In the genomic region with DNA sequence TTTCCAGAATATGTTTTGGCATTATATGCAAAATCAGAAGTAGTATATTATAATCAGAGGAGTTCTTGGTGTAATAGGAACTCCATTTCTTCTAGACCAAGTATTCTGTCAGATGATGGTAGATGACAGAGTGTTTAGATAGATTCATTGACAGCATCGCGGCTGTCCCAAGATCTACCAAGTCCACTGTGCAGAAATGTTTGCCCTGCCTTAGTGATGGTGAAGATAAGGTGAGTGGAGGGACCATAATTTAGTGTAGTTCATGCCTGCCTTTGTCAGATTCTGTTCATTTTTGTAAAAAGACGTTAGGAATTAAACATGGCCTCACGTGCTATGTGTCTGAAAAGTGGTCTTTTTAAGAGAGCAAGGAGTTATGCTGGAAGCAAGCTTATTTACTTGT, we compare ENCODE assay signal across 19 cellular contexts.
A peak's percentile ranks its signal among the peaks of the same experiment; 100 is the strongest.
DNase-seq lines count a peak whose midpoint lies in the region; ATAC-seq and TF ChIP-seq lines count a peak whose summit lies in the region.
"Had no signal": no experiment of that assay in that cellular context is flagged by ENCODE, and none has a peak within 500 bp of the region (broad histone marks: within the 10 kb centered on the region; RNA-seq: fewer than 3 reads in every experiment).

No MANE protein-coding gene starts in this region.

- H3K4me3 ChIP-seq in SK-N-MC = no peak overlapping the region

- peak overlapping the region; percentile 69; the same call in 1 of the 2 replicates for H3K27ac ChIP-seq in SK-N-MC
- H3K27ac ChIP-seq: HL-60, KMS-11 had no signal

- no peaks in the 10 kb centered on the region for H3K36me3 ChIP-seq in SK-N-MC (ENCODE audit: insufficient read depth, low read length)
- H3K36me3 ChIP-seq: BE2C had no signal

- H3K4me1 Mint-ChIP-seq in brain (peaks cover 93% of the 10 kb centered on the region), mesothelial cell of epicardium (peaks cover 37% of the 10 kb centered on the region)
- peaks cover 21 to 28% of the 10 kb centered on the region in 2 donors for H3K4me1 Mint-ChIP-seq in stimulated activated naive B cell treated with anti-CD40 and anti-IgM and Interleukin-4, amounts not matched to agents 10 μg/mL and 1 μg/mL and 100 μg/mL, for 72 hours

- DNase-seq in SK-N-MC (ENCODE audit: low read depth, low spot score) (no peak), mesothelial cell of epicardium (ENCODE audit: low spot score in 2 of 2, unreplicated experiment in 2 of 2) (no peak), NCI-H526 treated with DMSO at 0.1 percent for 48 hours (lab: John Stamatoyannopoulos, UW) (no peak), RKO (ENCODE audit: low spot score) (no peak), pons (ENCODE audit: low spot score) (no peak)
- DNase-seq in stimulated activated naive B cell treated with anti-CD40 and anti-IgM and Interleukin-4, amounts not matched to agents 10 μg/mL and 1 μg/mL and 100 μg/mL, for 72 hours = no peak
- DNase-seq: ACHN; BE2C; C1 segment of cervical spinal cord; CD4-positive, CD25-positive, alpha-beta regulatory T cell; CD8-positive, alpha-beta memory T cell; COR-L47; DMS 273 treated with DMSO at 0.1 percent for 48 hours; GOT3; H9 had no signal

- H3K4me3 Mint-ChIP-seq in brain = peak overlapping the region in 2 of 5 experiments; percentile 15 to 48
- no peak overlapping the region for H3K4me3 Mint-ChIP-seq in mesothelial cell of epicardium
- H3K4me3 Mint-ChIP-seq in stimulated activated naive B cell treated with anti-CD40 and anti-IgM and Interleukin-4, amounts not matched to agents 10 μg/mL and 1 μg/mL and 100 μg/mL, for 72 hours = no peak overlapping the region
- H3K4me3 Mint-ChIP-seq: CD4-positive, CD25-positive, alpha-beta regulatory T cell; CD8-positive, alpha-beta memory T cell; H9 had no signal

- no peak for ATAC-seq in stimulated activated naive B cell treated with anti-CD40 and anti-IgM and Interleukin-4, amounts not matched to agents 10 μg/mL and 1 μg/mL and 100 μg/mL, for 72 hours (replicated peaks)
- no peak for ATAC-seq in HG02840 (IDR thresholded peaks at IDR 0.05; ENCODE audit: low FRiP score, unreplicated experiment)

- H3K9me3 ChIP-seq in SK-N-MC (ENCODE audit: low read depth, low read length) = no peaks in the 10 kb centered on the region
- H3K9me3 ChIP-seq: BE2C had no signal

- H3K9ac ChIP-seq in SK-N-MC (ENCODE audit: insufficient read length) = no peak overlapping the region
- H3K9ac ChIP-seq: KMS-11 had no signal

- H3K9me3 Mint-ChIP-seq in brain (no peaks in the 10 kb centered on the region), mesothelial cell of epicardium (no peaks in the 10 kb centered on the region)
- no peaks in the 10 kb centered on the region for H3K9me3 Mint-ChIP-seq in stimulated activated naive B cell treated with anti-CD40 and anti-IgM and Interleukin-4, amounts not matched to agents 10 μg/mL and 1 μg/mL and 100 μg/mL, for 72 hours
- H3K9me3 Mint-ChIP-seq: CD4-positive, CD25-positive, alpha-beta regulatory T cell; CD8-positive, alpha-beta memory T cell; H9 had no signal

- TF ChIP-seq CTCF in brain (conservative IDR thresholded peaks at IDR 0.05) (no peak), mesothelial cell of epicardium (IDR thresholded peaks at IDR 0.05; ENCODE audit: unreplicated experiment) (no peak)

- H3K36me3 Mint-ChIP-seq in brain (peaks cover 5% of the 10 kb centered on the region), mesothelial cell of epicardium (no peaks in the 10 kb centered on the region)
- peaks cover 8 to 11% of the 10 kb centered on the region in 2 donors for H3K36me3 Mint-ChIP-seq in stimulated activated naive B cell treated with anti-CD40 and anti-IgM and Interleukin-4, amounts not matched to agents 10 μg/mL and 1 μg/mL and 100 μg/mL, for 72 hours

- H3K27me3 Mint-ChIP-seq in brain = no peaks in the 10 kb centered on the region
- H3K27me3 Mint-ChIP-seq in mesothelial cell of epicardium (ENCODE audit: low read depth) = no peaks in the 10 kb centered on the region
- H3K27me3 Mint-ChIP-seq in stimulated activated naive B cell treated with anti-CD40 and anti-IgM and Interleukin-4, amounts not matched to agents 10 μg/mL and 1 μg/mL and 100 μg/mL, for 72 hours = no peaks in the 10 kb centered on the region
- H3K27me3 Mint-ChIP-seq: CD4-positive, CD25-positive, alpha-beta regulatory T cell; CD8-positive, alpha-beta memory T cell had no signal

- peak overlapping the region; percentile 27 to 92 (median 83) for H3K27ac Mint-ChIP-seq in brain
- peak overlapping the region; percentile 30 for H3K27ac Mint-ChIP-seq in mesothelial cell of epicardium
- H3K27ac Mint-ChIP-seq in stimulated activated naive B cell treated with anti-CD40 and anti-IgM and Interleukin-4, amounts not matched to agents 10 μg/mL and 1 μg/mL and 100 μg/mL, for 72 hours = peak overlapping the region; percentile 14
- H3K27ac Mint-ChIP-seq: CD4-positive, CD25-positive, alpha-beta regulatory T cell; H9 had no signal

Comparison
In these comparisons a context has a peak if more than half of its experiments do, and no peak if none do; other contexts are left out.
1. H3K27ac Mint-ChIP-seq: peak in every context shown above with its lines; median percentile 83 in brain; 30 in mesothelial cell of epicardium; 14 in stimulated activated naive B cell treated with anti-CD40 and anti-IgM and Interleukin-4, amounts not matched to agents 10 μg/mL and 1 μg/mL and 100 μg/mL, for 72 hours.